32 cellular contexts compared by ENCODE assay signal in genomic region chr6:4828187-4828698, GRCh38.
"Had no signal": no experiment of that assay in that cellular context is flagged by ENCODE, and none has a peak within 500 bp of the region (broad histone marks: within the 10 kb centered on the region; RNA-seq: fewer than 3 reads in every experiment).

No MANE protein-coding gene starts in this region.

- H3K4me1 ChIP-seq: neural progenitor cell, parathyroid adenoma, psoas muscle, spleen, suprapubic skin, testis, tibial artery, transverse colon, upper lobe of left lung, vagina had no signal

- H3K4me3 Mint-ChIP-seq: natural killer cell; nephron; neural progenitor cell; stimulated activated memory B cell treated with anti-CD40 and anti-IgM and Interleukin-4, amounts not matched to agents 10 μg/mL and 1 μg/mL and 100 μg/mL, for 72 hours; stimulated activated naive CD8-positive, alpha-beta T cell treated with anti-CD3 and anti-CD28 coated beads, Interleukin-15, amount 100 ng/mL, for 72 hours had no signal

- FAIRE-seq: urothelium cell line had no signal

- H3K4me2 ChIP-seq: neural progenitor cell, smooth muscle cell had no signal

- H2AFZ ChIP-seq: neural progenitor cell, parathyroid adenoma had no signal

- H3K27me3 ChIP-seq: neural progenitor cell, ovary, spleen, suprapubic skin, testis, tibial artery, transverse colon, upper lobe of left lung, vagina had no signal

- H3K9ac ChIP-seq: neural progenitor cell, parathyroid adenoma had no signal

- H3K9me3 ChIP-seq: testis had no signal

- H3K36me3 ChIP-seq: ovary, suprapubic skin, transverse colon, upper lobe of left lung, vagina had no signal

- H3K4me3 ChIP-seq: neural progenitor cell, ovary, psoas muscle, skin epidermis, smooth muscle cell, spleen, suprapubic skin, testis, tibial artery, transverse colon, upper lobe of left lung, vagina had no signal

- DNase-seq: naive thymus-derived CD4-positive, alpha-beta T cell; natural killer cell; occipital lobe; ovary; posterior cingulate gyrus; psoas muscle; right cardiac atrium; spleen; stimulated activated CD4-positive, alpha-beta T cell treated with anti-CD3 and anti-CD28 coated beads, Interleukin-12 subunit alpha, Interleukin-12 subunit beta, amount 100 ng/mL, for 4 hours; stimulated activated CD4-positive, alpha-beta T cell treated with anti-CD3 and anti-CD28 coated beads, Interleukin-1b, Interleukin-23, amount 100 ng/mL, for 48 hours; stimulated activated CD4-positive, alpha-beta T cell treated with anti-CD3 and anti-CD28 coated beads, Interleukin-4, amount 100 ng/mL, for 1 hour; stimulated activated CD4-positive, alpha-beta T cell treated with anti-CD3 and anti-CD28 coated beads, Interleukin-4, amount 100 ng/mL, for 4 hours; stimulated activated CD8-positive, alpha-beta memory T cell treated with anti-CD3 and anti-CD28 coated beads, Interleukin-4, amount 100 ng/mL, for 48 hours; stimulated activated naive CD4-positive, alpha-beta T cell; stimulated activated naive CD8-positive, alpha-beta T cell treated with anti-CD3 and anti-CD28 coated beads, Interleukin-15, amount 100 ng/mL, for 72 hours; stimulated activated naive CD8-positive, alpha-beta T cell treated with anti-CD3 and anti-CD28 coated beads, Interleukin-15, Interleukin-2, amounts not matched to agents 100 U/mL and 50 U/mL, for 24 hours; substantia nigra; testis; tibial artery; transverse colon; upper lobe of left lung had no signal

- H3K4me1 Mint-ChIP-seq: nephron, neural progenitor cell had no signal

- ATAC-seq: naive thymus-derived CD4-positive, alpha-beta T cell; natural killer cell; psoas muscle; right cardiac atrium; sciatic nerve; stimulated activated memory B cell treated with anti-CD40 and anti-IgM and Interleukin-4, amounts not matched to agents 10 μg/mL and 1 μg/mL and 100 μg/mL, for 72 hours; stimulated activated naive CD8-positive, alpha-beta T cell treated with anti-CD3 and anti-CD28 coated beads, Interleukin-15, amount 100 ng/mL, for 72 hours; stimulated activated naive CD8-positive, alpha-beta T cell treated with anti-CD3 and anti-CD28 coated beads, Interleukin-15, Interleukin-2, amounts not matched to agents 100 U/mL and 50 U/mL, for 24 hours had no signal

- H3K27ac ChIP-seq: neural progenitor cell, ovary, parathyroid adenoma, psoas muscle, skin epidermis, spleen, suprapubic skin, testis, tibial artery, transverse colon, upper lobe of left lung, vagina had no signal

- H3K27ac Mint-ChIP-seq: naive thymus-derived CD4-positive, alpha-beta T cell; nephron; neural progenitor cell; progenitor cell of endocrine pancreas; stimulated activated memory B cell treated with anti-CD40 and anti-IgM and Interleukin-4, amounts not matched to agents 10 μg/mL and 1 μg/mL and 100 μg/mL, for 72 hours; stimulated activated naive CD8-positive, alpha-beta T cell treated with anti-CD3 and anti-CD28 coated beads, Interleukin-15, amount 100 ng/mL, for 72 hours had no signal

- H3K27me3 Mint-ChIP-seq: naive thymus-derived CD4-positive, alpha-beta T cell; progenitor cell of endocrine pancreas; stimulated activated memory B cell treated with anti-CD40 and anti-IgM and Interleukin-4, amounts not matched to agents 10 μg/mL and 1 μg/mL and 100 μg/mL, for 72 hours; stimulated activated naive CD8-positive, alpha-beta T cell treated with anti-CD3 and anti-CD28 coated beads, Interleukin-15, amount 100 ng/mL, for 72 hours had no signal
